ENCODE assay signal across 9 cellular contexts in the genomic region with DNA sequence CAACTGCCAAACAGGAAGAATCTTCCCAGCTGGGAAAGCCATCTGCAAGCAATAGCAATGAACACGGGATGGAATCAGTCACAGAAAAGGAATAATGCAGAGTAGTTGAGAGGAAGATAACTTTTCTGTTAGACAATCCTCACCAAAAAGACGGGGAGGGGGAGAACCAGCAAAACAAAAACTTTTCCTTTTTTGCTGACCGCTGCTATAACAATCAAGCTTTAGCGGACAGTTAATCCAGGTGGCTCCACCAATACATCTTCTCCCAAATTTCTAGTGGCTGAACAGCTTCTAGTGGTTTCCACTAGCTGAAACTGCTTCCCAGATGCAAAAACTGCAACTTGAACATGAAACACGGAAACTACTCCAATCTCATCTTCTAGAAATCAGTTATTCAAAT. TPM values are rescaled to one million over a fixed set of nuclear protein-coding genes. Genes with fewer than 3 reads are reported as not detected.
DNase-seq lines count a peak whose midpoint lies in the region; ATAC-seq, FAIRE-seq and TF ChIP-seq lines count a peak whose summit lies in the region.
"Had no signal": no experiment of that assay in that cellular context is flagged by ENCODE, and none has a peak within 500 bp of the region (broad histone marks: within the 10 kb centered on the region; RNA-seq: fewer than 3 reads in every experiment).

No MANE protein-coding gene starts in this region.

- no peak overlapping the region for H3K27ac ChIP-seq in breast epithelium

- H3K27me3 Mint-ChIP-seq in stimulated activated naive CD8-positive, alpha-beta T cell treated with anti-CD3 and anti-CD28 coated beads, Interleukin-15, Interleukin-2, amounts not matched to agents 100 ng/mL and 50 ng/mL, for 24 hours = no peaks in the 10 kb centered on the region
- H3K27me3 Mint-ChIP-seq in mesothelial cell of epicardium (ENCODE audit: low read depth) = no peaks in the 10 kb centered on the region

- no peak for TF ChIP-seq CTCF in breast epithelium (IDR thresholded peaks at IDR 0.05)
- TF ChIP-seq CTCF in mesothelial cell of epicardium (IDR thresholded peaks at IDR 0.05; ENCODE audit: unreplicated experiment) = no peak

- H3K4me1 Mint-ChIP-seq in stimulated activated naive CD8-positive, alpha-beta T cell treated with anti-CD3 and anti-CD28 coated beads, Interleukin-15, Interleukin-2, amounts not matched to agents 100 ng/mL and 50 ng/mL, for 24 hours (ENCODE audit: low read depth) = peaks cover 68% of the 10 kb centered on the region
- peaks cover 35% of the 10 kb centered on the region for H3K4me1 Mint-ChIP-seq in mesothelial cell of epicardium

- no peak for FAIRE-seq in urothelium cell line (lab: Jason Lieb, UNC)

- no peaks in the 10 kb centered on the region for H3K9me3 ChIP-seq in breast epithelium

- H3K36me3 Mint-ChIP-seq in stimulated activated naive CD8-positive, alpha-beta T cell treated with anti-CD3 and anti-CD28 coated beads, Interleukin-15, Interleukin-2, amounts not matched to agents 100 ng/mL and 50 ng/mL, for 24 hours (ENCODE audit: low read depth) = peaks cover 25% of the 10 kb centered on the region
- peaks cover 3% of the 10 kb centered on the region for H3K36me3 Mint-ChIP-seq in mesothelial cell of epicardium

- H3K27me3 ChIP-seq in breast epithelium = no peaks in the 10 kb centered on the region

- peak overlapping the region; percentile 96 to 99 (median 99) for H3K4me3 ChIP-seq in breast epithelium

- TF ChIP-seq POLR2A in breast epithelium (IDR thresholded peaks at IDR 0.05) = no peak
- no peak for TF ChIP-seq POLR2A in erythroblast (IDR thresholded peaks at IDR 0.05; ENCODE audit: low read length)

- DNase-seq in stimulated activated naive CD8-positive, alpha-beta T cell treated with anti-CD3 and anti-CD28 coated beads, Interleukin-15, Interleukin-2, amounts not matched to agents 100 U/mL and 50 U/mL, for 24 hours = no peak
- DNase-seq in breast epithelium (ENCODE audit: low spot score in 2 of 2) = no peak
- no peak for DNase-seq in mesothelial cell of epicardium (ENCODE audit: low spot score in 2 of 2, unreplicated experiment in 2 of 2)
- no peak for DNase-seq in erythroblast (lab: John Stamatoyannopoulos, UW)
- DNase-seq in urothelium cell line (ENCODE audit: low spot score) = no peak
- DNase-seq: NCI-H2081 treated with DMSO at 0.1 percent for 48 hours had no signal

- H3K9me3 Mint-ChIP-seq in stimulated activated naive CD8-positive, alpha-beta T cell treated with anti-CD3 and anti-CD28 coated beads, Interleukin-15, Interleukin-2, amounts not matched to agents 100 ng/mL and 50 ng/mL, for 24 hours = no peaks in the 10 kb centered on the region
- no peaks in the 10 kb centered on the region for H3K9me3 Mint-ChIP-seq in mesothelial cell of epicardium

- H3K36me3 ChIP-seq in breast epithelium = no peaks in the 10 kb centered on the region

- intact Hi-C loops in breast epithelium (cut with DNase I; ENCODE audit: low total_unique reads) = no loop called here

- H3K27ac Mint-ChIP-seq in stimulated activated naive CD8-positive, alpha-beta T cell treated with anti-CD3 and anti-CD28 coated beads, Interleukin-15, Interleukin-2, amounts not matched to agents 100 ng/mL and 50 ng/mL, for 24 hours = peak overlapping the region; percentile 92
- peak overlapping the region; percentile 98 for H3K27ac Mint-ChIP-seq in mesothelial cell of epicardium

- H3K4me3 Mint-ChIP-seq in stimulated activated naive CD8-positive, alpha-beta T cell treated with anti-CD3 and anti-CD28 coated beads, Interleukin-15, Interleukin-2, amounts not matched to agents 100 ng/mL and 50 ng/mL, for 24 hours = peak overlapping the region; percentile 97
- H3K4me3 Mint-ChIP-seq in mesothelial cell of epicardium = peak overlapping the region; percentile 92

- peaks cover 5 to 18% of the 10 kb centered on the region in 2 donors for H3K4me1 ChIP-seq in breast epithelium

- ATAC-seq in stimulated activated naive CD8-positive, alpha-beta T cell treated with anti-CD3 and anti-CD28 coated beads, Interleukin-15, Interleukin-2, amounts not matched to agents 100 U/mL and 50 U/mL, for 24 hours = no peak
- no peak for ATAC-seq in GM21447 (IDR thresholded peaks at IDR 0.05; ENCODE audit: unreplicated experiment)
- no peak for ATAC-seq in GM18858 (IDR thresholded peaks at IDR 0.05; ENCODE audit: unreplicated experiment)

RNA-seq across cellular contexts. Expression of a gene that starts 1.0 kb away (rescaled TPM):
- 10 to 100 TPM; 28.1 to 34.1 (median 33.1) TPM for total RNA-seq in breast epithelium
- 19.4 to 21.9 TPM (median 20.6 TPM) in 3 replicates for total RNA-seq in mesothelial cell of epicardium

RNA-seq across cellular contexts. Expression of a gene that starts 40.2 kb away (rescaled TPM):
- total RNA-seq in breast epithelium = 10 to 100 TPM in 1 of 3 donors, 1 to 10 TPM in 2; 8.2 to 11.8 (median 8.6) TPM
- total RNA-seq in mesothelial cell of epicardium = 12.3 to 12.7 TPM (median 12.7 TPM) in 3 replicates
